ENCODE assay signal across 35 cellular contexts in the genomic region with DNA sequence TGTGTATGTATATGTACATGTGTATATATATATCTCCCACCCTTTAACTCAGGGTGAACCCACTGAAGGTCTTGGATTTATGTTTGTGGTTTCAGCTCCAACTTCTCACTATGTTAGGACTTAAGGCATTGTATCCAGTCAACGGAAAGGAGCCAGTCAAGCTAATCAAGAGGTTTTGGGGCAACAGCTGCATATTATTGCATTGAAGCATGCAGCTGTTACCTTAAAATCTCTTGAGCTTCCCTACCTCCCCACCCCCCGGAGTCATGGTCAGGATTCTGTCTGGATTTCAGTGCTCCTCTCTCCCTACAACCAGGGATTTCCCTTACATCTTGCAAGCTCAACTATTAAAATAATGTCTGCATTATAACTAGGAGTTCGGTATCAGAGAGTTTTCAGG.
"Had no signal": no experiment of that assay in that cellular context is flagged by ENCODE, and none has a peak within 500 bp of the region (broad histone marks: within the 10 kb centered on the region; RNA-seq: fewer than 3 reads in every experiment).

No MANE protein-coding gene starts in this region.

- H3K36me3 ChIP-seq: ascending aorta, brain microvascular endothelial cell, breast epithelium had no signal

- H3K27me3 Mint-ChIP-seq: activated B cell treated with CpG ODN at 0.5 μM for 24 hours; activated CD4-positive, alpha-beta memory T cell treated with anti-CD3 and anti-CD28 coated beads for 36 hours; activated CD4-positive, alpha-beta T cell treated with anti-CD3 and anti-CD28 coated beads, Interleukin-2, amount 10 ng/mL, durations not matched to agents 24 days and 14 days; activated naive CD4-positive, alpha-beta T cell treated with anti-CD3 and anti-CD28 coated beads, Interleukin-2, amount 10 ng/mL, durations not matched to agents 7 days and 5 days; activated naive CD8-positive, alpha-beta T cell; activated naive CD8-positive, alpha-beta T cell treated with anti-CD3 and anti-CD28 coated beads, Interleukin-2, amount 10 ng/mL, durations not matched to agents 7 days and 5 days; activated naive CD8-positive, alpha-beta T cell treated with anti-CD3 and anti-CD28 coated beads, Interleukin-2, amount 50 U/mL, for 24 hours had no signal

- ATAC-seq: activated CD8-positive, alpha-beta T cell treated with anti-CD3 and anti-CD28 coated beads for 36 hours; activated naive CD8-positive, alpha-beta T cell treated with anti-CD3 and anti-CD28 coated beads, Interleukin-2, amount 50 U/mL, for 24 hours; body of pancreas had no signal

- H3K4me3 ChIP-seq: ascending aorta, body of pancreas, breast epithelium had no signal

- FAIRE-seq: TTC549 had no signal

- H3K27ac ChIP-seq: ascending aorta, body of pancreas, brain microvascular endothelial cell, breast epithelium, VCaP had no signal

- H3K4me1 Mint-ChIP-seq: activated B cell treated with CpG ODN at 0.5 μM for 24 hours; activated CD4-positive, alpha-beta T cell treated with anti-CD3 and anti-CD28 coated beads, Interleukin-2, amount 10 ng/mL, durations not matched to agents 24 days and 14 days; activated naive CD4-positive, alpha-beta T cell treated with anti-CD3 and anti-CD28 coated beads, Interleukin-2, amount 10 ng/mL, durations not matched to agents 7 days and 5 days; activated naive CD4-positive, alpha-beta T cell treated with anti-CD3 and anti-CD28 coated beads, Interleukin-2, amount 50 U/mL, for 24 hours; activated naive CD8-positive, alpha-beta T cell treated with anti-CD3 and anti-CD28 coated beads, Interleukin-2, amount 10 ng/mL, durations not matched to agents 7 days and 5 days; activated naive CD8-positive, alpha-beta T cell treated with anti-CD3 and anti-CD28 coated beads, Interleukin-2, amount 50 U/mL, for 24 hours had no signal

- DNase-seq: activated B cell treated with CpG ODN at 0.5 μM for 24 hours; activated CD4-positive, alpha-beta memory T cell treated with anti-CD3 and anti-CD28 coated beads for 36 hours; activated CD4-positive, alpha-beta T cell treated with anti-CD3 and anti-CD28 coated beads for 4 hours; activated CD4-positive, alpha-beta T cell treated with anti-CD3 and anti-CD28 coated beads, Interleukin-2, amount 10 ng/mL, durations not matched to agents 24 days and 14 days; activated CD4-positive, alpha-beta T cell treated with anti-CD3 and anti-CD28 coated beads, Interleukin-2, amount 50 U/mL, for 1 hour; activated CD4-positive, alpha-beta T cell treated with anti-CD3 and anti-CD28 coated beads, Interleukin-2, amount 50 U/mL, for 4 hours; activated CD4-positive, CD25-positive, alpha-beta regulatory T cell treated with anti-CD3 and anti-CD28 coated beads, Interleukin-2, amount 50 U/mL, for 72 hours; activated CD8-positive, alpha-beta memory T cell treated with anti-CD3 and anti-CD28 coated beads, Interleukin-2, amount 50 U/mL, for 4 hours; activated CD8-positive, alpha-beta T cell treated with anti-CD3 and anti-CD28 coated beads for 36 hours; activated effector memory CD4-positive, alpha-beta T cell treated with Interleukin-2 at 50 U/mL for 16 hours; activated gamma-delta T cell; activated naive CD4-positive, alpha-beta T cell treated with anti-CD3 and anti-CD28 coated beads, Interleukin-2, amount 10 ng/mL, durations not matched to agents 7 days and 5 days; activated naive CD4-positive, alpha-beta T cell treated with Interleukin-2 at 50 U/mL for 16 hours; activated naive CD8-positive, alpha-beta T cell treated with anti-CD3 and anti-CD28 coated beads, Interleukin-2, amount 10 ng/mL, durations not matched to agents 7 days and 5 days; activated naive CD8-positive, alpha-beta T cell treated with anti-CD3 and anti-CD28 coated beads, Interleukin-2, amount 50 U/mL, for 24 hours; activated T-cell treated with anti-CD3 and anti-CD28 coated beads for 4 hours; activated T-cell treated with anti-CD3 and anti-CD28 coated beads, Interleukin-2, amount 50 U/mL, for 1 hour; activated T-cell treated with anti-CD3 and anti-CD28 coated beads, Interleukin-2, amount 50 U/mL, for 48 hours; amygdala; anterior cingulate cortex; body of pancreas; brain microvascular endothelial cell; central memory CD4-positive, alpha-beta T cell; T-helper 1 cell; T-helper 2 cell; T-helper 9 cell had no signal

- H3K9me3 ChIP-seq: ascending aorta, body of pancreas, breast epithelium had no signal

- H3K4me1 ChIP-seq: body of pancreas, breast epithelium had no signal

- H3K27me3 ChIP-seq: ascending aorta, body of pancreas, brain microvascular endothelial cell, breast epithelium had no signal

- H3K9me3 Mint-ChIP-seq: activated B cell treated with CpG ODN at 0.5 μM for 24 hours; activated CD4-positive, alpha-beta memory T cell treated with anti-CD3 and anti-CD28 coated beads for 36 hours; activated CD4-positive, alpha-beta T cell treated with anti-CD3 and anti-CD28 coated beads, Interleukin-2, amount 10 ng/mL, durations not matched to agents 24 days and 14 days; activated CD8-positive, alpha-beta T cell treated with anti-CD3 and anti-CD28 coated beads for 36 hours; activated naive CD4-positive, alpha-beta T cell treated with anti-CD3 and anti-CD28 coated beads, Interleukin-2, amount 10 ng/mL, durations not matched to agents 7 days and 5 days; activated naive CD4-positive, alpha-beta T cell treated with anti-CD3 and anti-CD28 coated beads, Interleukin-2, amount 50 U/mL, for 24 hours; activated naive CD8-positive, alpha-beta T cell treated with anti-CD3 and anti-CD28 coated beads, Interleukin-2, amount 10 ng/mL, durations not matched to agents 7 days and 5 days; activated naive CD8-positive, alpha-beta T cell treated with anti-CD3 and anti-CD28 coated beads, Interleukin-2, amount 50 U/mL, for 24 hours; activated T-helper 2 cell treated with anti-CD3 and anti-CD28 coated beads, Interferon-gamma antibody, Interleukin-2, Interleukin-4, amounts not matched to agents 10 μg/mL and 5 μg/mL and 100 μg/mL, durations not matched to agents 14 hours and 24 hours and 36 hours; T-helper 1 cell treated with Interleukin-12 subunit alpha and Interleukin-12 subunit beta and Interleukin-4 antibody, amounts not matched to agents 30 μg/mL and 1 μg/mL, for 36 hours; T-helper 2 cell treated with Interferon-gamma antibody and Interleukin-4, amounts not matched to agents 5 μg/mL and 100 μg/mL, for 36 hours had no signal

- H3K36me3 Mint-ChIP-seq: activated CD4-positive, alpha-beta memory T cell treated with anti-CD3 and anti-CD28 coated beads for 36 hours; activated naive CD4-positive, alpha-beta T cell treated with anti-CD3 and anti-CD28 coated beads, Interleukin-2, amount 10 ng/mL, durations not matched to agents 7 days and 5 days; activated naive CD4-positive, alpha-beta T cell treated with anti-CD3 and anti-CD28 coated beads, Interleukin-2, amount 50 U/mL, for 24 hours; activated naive CD8-positive, alpha-beta T cell; activated naive CD8-positive, alpha-beta T cell treated with anti-CD3 and anti-CD28 coated beads, Interleukin-2, amount 10 ng/mL, durations not matched to agents 7 days and 5 days had no signal

- H3K27ac Mint-ChIP-seq: activated B cell treated with CpG ODN at 0.5 μM for 24 hours; activated CD4-positive, alpha-beta memory T cell treated with anti-CD3 and anti-CD28 coated beads for 36 hours; activated CD4-positive, alpha-beta T cell treated with anti-CD3 and anti-CD28 coated beads, Interleukin-2, amount 10 ng/mL, durations not matched to agents 24 days and 14 days; activated CD8-positive, alpha-beta T cell treated with anti-CD3 and anti-CD28 coated beads for 36 hours; activated naive CD4-positive, alpha-beta T cell treated with anti-CD3 and anti-CD28 coated beads, Interleukin-2, amount 10 ng/mL, durations not matched to agents 7 days and 5 days; activated naive CD4-positive, alpha-beta T cell treated with anti-CD3 and anti-CD28 coated beads, Interleukin-2, amount 50 U/mL, for 24 hours; activated naive CD8-positive, alpha-beta T cell; activated naive CD8-positive, alpha-beta T cell treated with anti-CD3 and anti-CD28 coated beads, Interleukin-2, amount 10 ng/mL, durations not matched to agents 7 days and 5 days; activated naive CD8-positive, alpha-beta T cell treated with anti-CD3 and anti-CD28 coated beads, Interleukin-2, amount 50 U/mL, for 24 hours; activated T-helper 2 cell treated with anti-CD3 and anti-CD28 coated beads, Interferon-gamma antibody, Interleukin-2, Interleukin-4, amounts not matched to agents 10 μg/mL and 5 μg/mL and 100 μg/mL, durations not matched to agents 14 hours and 24 hours and 36 hours; T-helper 1 cell treated with Interleukin-12 subunit alpha and Interleukin-12 subunit beta and Interleukin-4 antibody, amounts not matched to agents 30 μg/mL and 1 μg/mL, for 36 hours; T-helper 2 cell treated with Interferon-gamma antibody and Interleukin-4, amounts not matched to agents 5 μg/mL and 100 μg/mL, for 36 hours had no signal

- H3K4me3 Mint-ChIP-seq: activated B cell treated with CpG ODN at 0.5 μM for 24 hours; activated CD4-positive, alpha-beta memory T cell treated with anti-CD3 and anti-CD28 coated beads for 36 hours; activated CD4-positive, alpha-beta T cell treated with anti-CD3 and anti-CD28 coated beads, Interleukin-2, amount 10 ng/mL, durations not matched to agents 24 days and 14 days; activated CD8-positive, alpha-beta T cell treated with anti-CD3 and anti-CD28 coated beads for 36 hours; activated naive CD4-positive, alpha-beta T cell treated with anti-CD3 and anti-CD28 coated beads, Interleukin-2, amount 10 ng/mL, durations not matched to agents 7 days and 5 days; activated naive CD4-positive, alpha-beta T cell treated with anti-CD3 and anti-CD28 coated beads, Interleukin-2, amount 50 U/mL, for 24 hours; activated naive CD8-positive, alpha-beta T cell; activated naive CD8-positive, alpha-beta T cell treated with anti-CD3 and anti-CD28 coated beads, Interleukin-2, amount 10 ng/mL, durations not matched to agents 7 days and 5 days; activated naive CD8-positive, alpha-beta T cell treated with anti-CD3 and anti-CD28 coated beads, Interleukin-2, amount 50 U/mL, for 24 hours; T-helper 1 cell treated with Interleukin-12 subunit alpha and Interleukin-12 subunit beta and Interleukin-4 antibody, amounts not matched to agents 30 μg/mL and 1 μg/mL, for 36 hours; T-helper 2 cell treated with Interferon-gamma antibody and Interleukin-4, amounts not matched to agents 5 μg/mL and 100 μg/mL, for 36 hours had no signal
